In the genomic region with DNA sequence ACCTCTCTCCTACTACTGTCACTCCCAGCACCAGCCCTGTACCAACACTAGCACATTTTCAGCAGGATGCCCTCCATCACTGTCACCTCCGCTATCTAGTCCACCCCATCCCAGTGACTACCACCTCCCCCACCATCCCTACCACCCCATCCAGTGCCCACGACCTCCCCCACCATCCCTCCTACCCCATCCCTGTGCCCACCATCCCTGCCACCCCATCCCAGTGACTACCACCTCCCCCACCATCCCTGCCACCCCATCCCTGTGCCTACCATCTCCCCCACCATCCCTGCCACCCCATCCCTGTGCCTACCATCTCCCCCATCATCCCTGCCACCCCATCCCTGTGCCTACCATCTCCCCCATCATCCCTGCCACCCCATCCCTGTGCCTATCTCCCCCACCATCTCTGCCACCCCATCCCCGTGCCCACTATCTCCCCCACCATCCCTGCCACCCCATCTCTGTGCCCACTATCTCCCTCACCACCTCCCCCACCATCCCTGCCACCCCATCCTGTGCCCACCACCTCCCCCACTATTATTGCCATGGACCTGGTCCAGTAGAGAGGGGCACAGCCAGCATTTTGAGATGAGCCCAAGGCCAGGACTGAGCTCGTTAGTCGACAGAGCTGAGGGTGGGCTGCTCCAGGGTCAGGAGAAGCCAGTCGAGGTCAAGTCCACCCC, we compare ENCODE assay signal across 27 cellular contexts. TPM values are rescaled to one million over a fixed set of nuclear protein-coding genes. Genes with fewer than 3 reads are reported as not detected.
"Had no signal": no experiment of that assay in that cellular context is flagged by ENCODE, and none has a peak within 500 bp of the region (broad histone marks: within the 10 kb centered on the region; RNA-seq: fewer than 3 reads in every experiment).

No MANE protein-coding gene starts in this region.

- H3K27ac Mint-ChIP-seq: mesothelial cell of epicardium; naive B cell; nephron progenitor cell; progenitor cell of endocrine pancreas; stimulated activated effector memory CD8-positive, alpha-beta T cell treated with anti-CD3 and anti-CD28 coated beads, Interleukin-12 subunit alpha, Interleukin-12 subunit beta, amount 100 ng/mL, for 72 hours; stimulated activated naive CD8-positive, alpha-beta T cell treated with anti-CD3 and anti-CD28 coated beads, Interleukin-15, Interleukin-2, amounts not matched to agents 100 ng/mL and 50 ng/mL, for 24 hours had no signal

- H3K36me3 Mint-ChIP-seq: mesothelial cell of epicardium; naive B cell; stimulated activated effector memory CD8-positive, alpha-beta T cell treated with anti-CD3 and anti-CD28 coated beads, Interleukin-12 subunit alpha, Interleukin-12 subunit beta, amount 100 ng/mL, for 72 hours had no signal

- H3K27me3 Mint-ChIP-seq: central memory CD8-positive, alpha-beta T cell; progenitor cell of endocrine pancreas; stimulated activated naive CD8-positive, alpha-beta T cell treated with anti-CD3 and anti-CD28 coated beads, Interleukin-15, Interleukin-2, amounts not matched to agents 100 ng/mL and 50 ng/mL, for 24 hours had no signal

- H3K4me1 Mint-ChIP-seq: central memory CD8-positive, alpha-beta T cell; mesothelial cell of epicardium; naive B cell; stimulated activated effector memory CD8-positive, alpha-beta T cell treated with anti-CD3 and anti-CD28 coated beads, Interleukin-12 subunit alpha, Interleukin-12 subunit beta, amount 100 ng/mL, for 72 hours had no signal

- DNase-seq: dermis blood vessel endothelial cell; effector memory CD4-positive, alpha-beta T cell; foreskin keratinocyte; heart left ventricle; mesenchymal stem cell; mucosa of descending colon; naive B cell; nephron progenitor cell; occipital lobe; stimulated activated CD4-positive, alpha-beta T cell treated with anti-CD3 and anti-CD28 coated beads, Interleukin-12 subunit alpha, Interleukin-12 subunit beta, amount 100 ng/mL, for 4 hours; stimulated activated CD4-positive, alpha-beta T cell treated with anti-CD3 and anti-CD28 coated beads, Interleukin-1b, Interleukin-23, amount 100 ng/mL, for 48 hours; stimulated activated CD4-positive, alpha-beta T cell treated with anti-CD3 and anti-CD28 coated beads, Interleukin-4, amount 100 ng/mL, for 24 hours; thyroid gland; trophoblast cell had no signal

- H3K4me3 Mint-ChIP-seq: central memory CD8-positive, alpha-beta T cell; mesothelial cell of epicardium; naive B cell; nephron progenitor cell; stimulated activated effector memory CD8-positive, alpha-beta T cell treated with anti-CD3 and anti-CD28 coated beads, Interleukin-12 subunit alpha, Interleukin-12 subunit beta, amount 100 ng/mL, for 72 hours; stimulated activated naive CD8-positive, alpha-beta T cell treated with anti-CD3 and anti-CD28 coated beads, Interleukin-15, Interleukin-2, amounts not matched to agents 100 ng/mL and 50 ng/mL, for 24 hours had no signal

- H3K9me3 Mint-ChIP-seq: central memory CD8-positive, alpha-beta T cell; mesothelial cell of epicardium; naive B cell; nephron progenitor cell; stimulated activated effector memory CD8-positive, alpha-beta T cell treated with anti-CD3 and anti-CD28 coated beads, Interleukin-12 subunit alpha, Interleukin-12 subunit beta, amount 100 ng/mL, for 72 hours; stimulated activated naive CD8-positive, alpha-beta T cell treated with anti-CD3 and anti-CD28 coated beads, Interleukin-15, Interleukin-2, amounts not matched to agents 100 ng/mL and 50 ng/mL, for 24 hours had no signal

- ATAC-seq: foreskin keratinocyte; gastroesophageal sphincter; heart left ventricle; mucosa of descending colon; pancreas; stimulated activated effector memory CD8-positive, alpha-beta T cell treated with anti-CD3 and anti-CD28 coated beads, Interleukin-12 subunit alpha, Interleukin-12 subunit beta, amount 100 ng/mL, for 72 hours had no signal

RNA-seq across cellular contexts. Expression of gene DISP3, which starts 45.7 kb away (rescaled TPM):
- total RNA-seq: dermis blood vessel endothelial cell, esophagus muscularis mucosa, fibroblast of lung, left lobe of liver, lower leg skin, smooth muscle cell, subcutaneous adipose tissue, thyroid gland had no signal
